ENCODE assay signal across 21 cellular contexts in the genomic region with DNA sequence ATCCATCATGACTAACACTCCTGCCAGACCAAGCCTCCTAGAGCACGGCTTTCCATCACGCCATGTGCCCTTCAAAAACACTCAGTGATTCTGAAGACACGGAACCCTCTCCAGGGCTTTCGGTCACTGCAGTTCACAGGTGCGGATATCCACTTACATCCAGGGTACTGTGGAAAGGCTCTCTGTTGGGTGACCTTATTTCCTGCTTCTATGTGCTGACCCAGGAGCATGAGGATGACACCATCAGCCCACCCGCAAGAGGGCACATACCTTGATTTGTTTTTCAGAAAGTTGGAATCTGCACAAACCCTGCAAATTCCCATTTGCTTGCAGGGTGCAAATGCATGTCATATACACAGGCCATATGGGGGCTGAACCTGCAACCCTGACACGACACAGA.
"Had no signal": no experiment of that assay in that cellular context is flagged by ENCODE, and none has a peak within 500 bp of the region (broad histone marks: within the 10 kb centered on the region; RNA-seq: fewer than 3 reads in every experiment).

No MANE protein-coding gene starts in this region.

- H3K4me2 ChIP-seq: KMS-11, SK-N-SH had no signal

- DNase-seq: Kasumi-1, MM.1S, NCI-H1092 treated with DMSO at 0.1 percent for 48 hours, NCI-H1436, NCI-H187, NCI-H2029, NCI-H2081 treated with DMSO at 0.1 percent for 48 hours, NCI-H2171, NCI-H226, NCI-H446, NCI-H510A, NCI-H524 treated with DMSO at 0.1 percent for 48 hours, NCI-H69, NCI-H774, SHP77, SK-N-SH had no signal

- H3K4me3 ChIP-seq: K562 had no signal

- H3K9me2 ChIP-seq: SK-N-SH had no signal

- ATAC-seq: K562 had no signal

- H3K4me3 Mint-ChIP-seq: IgD-negative memory B cell had no signal

- H3K4me1 Mint-ChIP-seq: IgD-negative memory B cell had no signal

- H3K27ac Mint-ChIP-seq: IgD-negative memory B cell had no signal

- H3K27ac ChIP-seq: HL-60, KMS-11, RWPE1 had no signal
